ENCODE assay signal across 25 cellular contexts in the genomic region with DNA sequence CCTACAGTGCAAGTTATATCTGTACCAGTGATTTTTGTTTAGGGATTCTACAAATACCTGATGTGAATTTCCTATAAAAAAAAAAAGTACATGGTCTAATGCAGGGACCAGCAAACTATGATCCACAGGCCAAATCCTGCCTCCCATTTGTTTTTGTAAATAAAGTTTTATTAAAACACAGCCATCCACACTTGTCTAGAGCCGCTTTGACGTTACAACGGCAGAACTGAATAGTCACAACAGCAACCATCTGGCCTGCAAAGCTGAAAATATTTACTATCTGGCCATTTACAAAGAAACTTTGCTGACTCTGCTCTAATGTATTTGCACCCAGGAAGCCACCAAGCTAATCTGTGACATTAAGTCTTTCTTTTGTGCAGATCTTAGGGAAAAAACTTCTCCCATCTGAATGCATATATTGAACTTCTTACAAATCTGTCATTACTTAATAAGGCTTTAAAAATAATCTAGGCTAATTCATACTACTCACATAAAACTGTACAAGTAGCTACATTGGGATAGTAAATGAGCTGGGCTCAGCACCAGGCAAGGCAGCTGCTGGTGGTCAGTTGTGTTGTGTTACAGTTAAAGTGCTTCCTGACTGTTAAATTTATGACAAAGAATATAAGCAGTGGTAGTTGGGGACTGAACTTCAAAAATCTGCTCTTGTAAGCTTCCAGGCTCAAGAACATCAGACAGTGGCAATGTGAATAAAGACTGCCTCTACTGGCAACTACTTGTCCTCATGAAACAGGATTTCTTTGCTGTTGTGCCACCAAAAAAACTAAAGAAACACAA.
A peak's percentile ranks its signal among the peaks of the same experiment; 100 is the strongest.
DNase-seq lines count a peak whose midpoint lies in the region; ATAC-seq and TF ChIP-seq lines count a peak whose summit lies in the region.
"Had no signal": no experiment of that assay in that cellular context is flagged by ENCODE, and none has a peak within 500 bp of the region (broad histone marks: within the 10 kb centered on the region; RNA-seq: fewer than 3 reads in every experiment).

No MANE protein-coding gene starts in this region.

- peak overlapping the region; percentile 35 for H3K27ac Mint-ChIP-seq in activated naive CD4-positive, alpha-beta T cell treated with anti-CD3 and anti-CD28 coated beads, Interleukin-2, amount 50 U/mL, for 24 hours
- no peak overlapping the region for H3K27ac Mint-ChIP-seq in osteocyte (ENCODE audit: unreplicated experiment)
- H3K27ac Mint-ChIP-seq in neural progenitor cell = no peak overlapping the region
- H3K27ac Mint-ChIP-seq: activated CD8-positive, alpha-beta T cell treated with anti-CD3 and anti-CD28 coated beads for 36 hours; activated naive CD8-positive, alpha-beta T cell treated with anti-CD3 and anti-CD28 coated beads for 36 hours; T-helper 1 cell treated with Interleukin-12 subunit alpha and Interleukin-12 subunit beta and Interleukin-4 antibody, amounts not matched to agents 30 μg/mL and 1 μg/mL, for 36 hours had no signal

- no peaks in the 10 kb centered on the region for H3K9me3 Mint-ChIP-seq in activated naive CD4-positive, alpha-beta T cell treated with anti-CD3 and anti-CD28 coated beads, Interleukin-2, amount 50 U/mL, for 24 hours
- H3K9me3 Mint-ChIP-seq in osteocyte (ENCODE audit: unreplicated experiment) = no peaks in the 10 kb centered on the region
- H3K9me3 Mint-ChIP-seq in neural progenitor cell = no peaks in the 10 kb centered on the region
- H3K9me3 Mint-ChIP-seq: activated CD8-positive, alpha-beta T cell treated with anti-CD3 and anti-CD28 coated beads for 36 hours; activated naive CD8-positive, alpha-beta T cell treated with anti-CD3 and anti-CD28 coated beads for 36 hours; naive thymus-derived CD8-positive, alpha-beta T cell; T-helper 1 cell treated with Interleukin-12 subunit alpha and Interleukin-12 subunit beta and Interleukin-4 antibody, amounts not matched to agents 30 μg/mL and 1 μg/mL, for 36 hours had no signal

- H3K27me3 Mint-ChIP-seq in activated naive CD4-positive, alpha-beta T cell treated with anti-CD3 and anti-CD28 coated beads, Interleukin-2, amount 50 U/mL, for 24 hours = no peaks in the 10 kb centered on the region
- no peaks in the 10 kb centered on the region for H3K27me3 Mint-ChIP-seq in osteocyte (ENCODE audit: unreplicated experiment)
- H3K27me3 Mint-ChIP-seq in neural progenitor cell (ENCODE audit: insufficient read depth, low read depth) = no peaks in the 10 kb centered on the region
- H3K27me3 Mint-ChIP-seq: activated CD8-positive, alpha-beta T cell treated with anti-CD3 and anti-CD28 coated beads for 36 hours; activated naive CD8-positive, alpha-beta T cell treated with anti-CD3 and anti-CD28 coated beads for 36 hours; naive thymus-derived CD8-positive, alpha-beta T cell had no signal

- H4K20me1 ChIP-seq in smooth muscle cell (ENCODE audit: low read depth) (no peaks in the 10 kb centered on the region), neural progenitor cell (ENCODE audit: low read depth) (peaks cover 14% of the 10 kb centered on the region)

- TSS peak; percentile 11 for BruUV-seq in Panc1 (replicated peaks; lab: Mats Ljungman, UMichigan)

- no peaks in the 10 kb centered on the region for H3K4me1 ChIP-seq in Panc1 (ENCODE audit: control insufficient read depth, insufficient read depth, low read length)
- H3K4me1 ChIP-seq in smooth muscle cell (ENCODE audit: low read depth) = no peaks in the 10 kb centered on the region
- H3K4me1 ChIP-seq in neural progenitor cell = peaks cover 11% of the 10 kb centered on the region

- in situ Hi-C loops in Panc1 (cut with HindIII; ENCODE audit: low pct_unique_long_range_greater_than_20kb, low sequenced_read_pairs) = no loop called here

- H3K9me3 ChIP-seq in Panc1 (ENCODE audit: control insufficient read depth, insufficient read depth, low read depth, low read length) (no peaks in the 10 kb centered on the region), smooth muscle cell (replicated peaks; ENCODE audit: low read depth) (no peaks in the 10 kb centered on the region), neural progenitor cell (ENCODE audit: low read depth) (no peaks in the 10 kb centered on the region)
- H3K9me3 ChIP-seq: ascending aorta, tibial nerve had no signal

- CTCF ChIA-PET in Panc1 (lab: Charles Lee) = no interaction called here

- H3F3A ChIP-seq in smooth muscle cell (ENCODE audit: low read depth) (peaks cover 4% of the 10 kb centered on the region), neural progenitor cell (ENCODE audit: low read depth) (no peaks in the 10 kb centered on the region)

- POLR2A ChIA-PET in Panc1 (lab: Charles Lee) = no interaction called here

- TF ChIP-seq CTCF in Panc1 (IDR thresholded peaks at IDR 0.05) (no peak), epithelial cell of esophagus (IDR thresholded peaks at IDR 0.05; ENCODE audit: insufficient read depth, low read depth, low read length, missing control alignments) (peak; percentile 3), smooth muscle cell (IDR thresholded peaks at IDR 0.05; ENCODE audit: borderline replicate concordance, insufficient read depth, poor library complexity, severe bottlenecking) (no peak), osteocyte (IDR thresholded peaks at IDR 0.05) (no peak), neural progenitor cell (IDR thresholded peaks at IDR 0.05) (no peak)

- H3K4me1 Mint-ChIP-seq in activated naive CD4-positive, alpha-beta T cell treated with anti-CD3 and anti-CD28 coated beads, Interleukin-2, amount 50 U/mL, for 24 hours = no peaks in the 10 kb centered on the region
- H3K4me1 Mint-ChIP-seq in osteocyte (ENCODE audit: unreplicated experiment) (peaks cover 15% of the 10 kb centered on the region), neural progenitor cell (peaks cover 16% of the 10 kb centered on the region)
- H3K4me1 Mint-ChIP-seq: activated naive CD8-positive, alpha-beta T cell treated with anti-CD3 and anti-CD28 coated beads for 36 hours had no signal

- H3K4me3 ChIP-seq in Panc1 (ENCODE audit: low read depth in 2 of 2, low read length in 2 of 2) = no peak overlapping the region
- no peak overlapping the region for H3K4me3 ChIP-seq in epithelial cell of esophagus (ENCODE audit: low read length)
- no peak overlapping the region for H3K4me3 ChIP-seq in smooth muscle cell
- H3K4me3 ChIP-seq in neural progenitor cell = no peak overlapping the region
- H3K4me3 ChIP-seq: ascending aorta, dorsolateral prefrontal cortex, tibial nerve had no signal

- no peak for ATAC-seq in Panc1
- ATAC-seq in sciatic nerve = no peak
- ATAC-seq: activated CD4-positive, CD25-positive, alpha-beta regulatory T cell treated with anti-CD3 and anti-CD28 coated beads, Interleukin-2, amount 50 U/mL, for 24 hours; activated CD8-positive, alpha-beta T cell treated with anti-CD3 and anti-CD28 coated beads for 36 hours; naive thymus-derived CD8-positive, alpha-beta T cell had no signal

- H3K4me2 ChIP-seq in smooth muscle cell (no peak overlapping the region), neural progenitor cell (no peak overlapping the region)

- 48% methylated on average over 3 of the region's 3 CpGs for WGBS in smooth muscle cell (ENCODE audit: low lambda C conversion rate)

- H3K27me3 ChIP-seq in Panc1 (ENCODE audit: control insufficient read depth, insufficient read depth, low read length) (no peaks in the 10 kb centered on the region), smooth muscle cell (ENCODE audit: low read depth) (no peaks in the 10 kb centered on the region), neural progenitor cell (no peaks in the 10 kb centered on the region)
- H3K27me3 ChIP-seq: ascending aorta, dorsolateral prefrontal cortex, tibial nerve had no signal

- H3K79me2 ChIP-seq in smooth muscle cell (ENCODE audit: low read depth) (peaks cover 7% of the 10 kb centered on the region), neural progenitor cell (ENCODE audit: low read depth) (no peaks in the 10 kb centered on the region)

- H3K36me3 Mint-ChIP-seq in activated naive CD4-positive, alpha-beta T cell treated with anti-CD3 and anti-CD28 coated beads, Interleukin-2, amount 50 U/mL, for 24 hours = peaks cover 15% of the 10 kb centered on the region
- H3K36me3 Mint-ChIP-seq in osteocyte (ENCODE audit: unreplicated experiment) (peaks cover 68% of the 10 kb centered on the region), neural progenitor cell (peaks cover 26% of the 10 kb centered on the region)

- no peak overlapping the region for H3K27ac ChIP-seq in Panc1 (ENCODE audit: low read length)
- peak overlapping the region; percentile 13 for H3K27ac ChIP-seq in smooth muscle cell (ENCODE audit: low read depth)
- H3K27ac ChIP-seq in neural progenitor cell = no peak overlapping the region
- H3K27ac ChIP-seq: ascending aorta, dorsolateral prefrontal cortex, tibial nerve had no signal

- peaks cover 43% of the 10 kb centered on the region for H3K36me3 ChIP-seq in Panc1 (ENCODE audit: control insufficient read depth, insufficient read depth, low read length)
- peaks cover 19% of the 10 kb centered on the region for H3K36me3 ChIP-seq in smooth muscle cell (ENCODE audit: low read depth)
- peaks cover 8% of the 10 kb centered on the region for H3K36me3 ChIP-seq in neural progenitor cell

- H2AFZ ChIP-seq in smooth muscle cell (ENCODE audit: low read depth) (no peak overlapping the region), neural progenitor cell (replicated peaks) (no peak overlapping the region)

- no peak overlapping the region for H3K4me3 Mint-ChIP-seq in activated naive CD4-positive, alpha-beta T cell treated with anti-CD3 and anti-CD28 coated beads, Interleukin-2, amount 50 U/mL, for 24 hours
- H3K4me3 Mint-ChIP-seq in osteocyte (ENCODE audit: unreplicated experiment) = no peak overlapping the region
- H3K4me3 Mint-ChIP-seq in neural progenitor cell = no peak overlapping the region
- H3K4me3 Mint-ChIP-seq: activated CD8-positive, alpha-beta T cell treated with anti-CD3 and anti-CD28 coated beads for 36 hours; activated naive CD8-positive, alpha-beta T cell treated with anti-CD3 and anti-CD28 coated beads for 36 hours; naive thymus-derived CD8-positive, alpha-beta T cell; T-helper 1 cell treated with Interleukin-12 subunit alpha and Interleukin-12 subunit beta and Interleukin-4 antibody, amounts not matched to agents 30 μg/mL and 1 μg/mL, for 36 hours had no signal

- DNase-seq in activated naive CD4-positive, alpha-beta T cell treated with anti-CD3 and anti-CD28 coated beads, Interleukin-2, amount 50 U/mL, for 16 hours = no peak
- DNase-seq in Panc1 (ENCODE audit: low read depth, low spot score) (no peak), epithelial cell of esophagus (ENCODE audit: low read depth) (no peak), smooth muscle cell (lab: John Stamatoyannopoulos, UW; ENCODE audit: unreplicated experiment) (no peak), sciatic nerve (ENCODE audit: low spot score) (no peak), osteocyte (ENCODE audit: extremely low spot score, unreplicated experiment) (no peak), neural progenitor cell (ENCODE audit: low spot score) (no peak)
- DNase-seq: activated CD8-positive, alpha-beta T cell treated with anti-CD3 and anti-CD28 coated beads for 36 hours; activated naive CD8-positive, alpha-beta T cell treated with anti-CD3 and anti-CD28 coated beads for 36 hours; central memory CD4-positive, alpha-beta T cell; DMS53; dorsolateral prefrontal cortex; islet precursor cell; midbrain; naive thymus-derived CD8-positive, alpha-beta T cell; NCI-H1105 treated with DMSO at 0.1 percent for 48 hours; NCI-H2081; NCI-H446 treated with DMSO at 0.1 percent for 48 hours; NK-92 treated with Interleukin-12 subunit alpha and Interleukin-12 subunit beta, amount 100 ng/mL, for 24 hours; stimulated activated CD4-positive, alpha-beta T cell treated with anti-CD3 and anti-CD28 coated beads, Interleukin-2, amount 100 ng/mL, for 48 hours had no signal

- intact Hi-C loops in Panc1 (cut with micrococcal nuclease; ENCODE audit: unreplicated experiment) (no loop called here), sciatic nerve (cut with DNase I) (no loop called here)

- H3K9ac ChIP-seq in smooth muscle cell (ENCODE audit: low read depth) = no peak overlapping the region
- H3K9ac ChIP-seq in neural progenitor cell = no peak overlapping the region
